1 cellular context compared by ENCODE assay signal in genomic region chr17:29615048-29615385, GRCh38.
TF ChIP-seq lines count a peak whose summit lies in the region.

No MANE protein-coding gene starts in this region.

TF ChIP-seq in K562, 482 proteins besides CTCF, POLR2A, EP300 and RAD21:
- TF ChIP-seq MAX (CRISPR knock-in tag; IDR thresholded peaks at IDR 0.05) (no peak), CHD2 (IDR thresholded peaks at IDR 0.05; ENCODE audit: low read depth, low read length) (peak; percentile 80), CBX1 (IDR thresholded peaks at IDR 0.05; ENCODE audit: low read depth) (no peak)
TF ChIP-seq in K562: peak in this region for 1.
